In the genomic region with DNA sequence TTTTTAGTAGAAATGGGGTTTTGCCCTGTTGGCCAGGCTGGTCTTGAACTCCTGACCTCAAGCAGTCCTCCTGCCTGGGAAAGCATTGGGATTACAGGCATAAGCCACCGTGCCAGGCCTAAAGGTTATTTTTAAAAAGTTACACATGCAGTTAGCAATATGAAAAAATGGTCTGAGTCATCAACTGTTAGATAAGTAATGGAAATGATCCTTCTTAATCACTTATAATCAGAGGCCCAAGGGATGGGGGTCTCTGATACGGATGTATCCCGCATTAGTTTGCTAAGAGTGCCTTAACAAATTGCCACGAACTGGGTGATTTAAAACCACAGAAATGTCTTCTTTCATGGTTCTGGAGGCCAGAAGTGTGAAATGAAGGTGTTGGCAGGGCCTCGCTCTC, we compare ENCODE assay signal across 13 cellular contexts.
"Had no signal": no experiment of that assay in that cellular context is flagged by ENCODE, and none has a peak within 500 bp of the region (broad histone marks: within the 10 kb centered on the region; RNA-seq: fewer than 3 reads in every experiment).

No MANE protein-coding gene starts in this region.

- H3K36me3 ChIP-seq: neutrophil, thyroid gland had no signal

- DNase-seq: activated CD4-positive, CD25-positive, alpha-beta regulatory T cell treated with anti-CD3 and anti-CD28 coated beads, Interleukin-2, amount 50 U/mL, for 72 hours; activated naive CD4-positive, alpha-beta T cell treated with Interleukin-2 at 50 U/mL for 16 hours; aorta; foreskin melanocyte; head of caudate nucleus; left colon; naive thymus-derived CD4-positive, alpha-beta T cell; stimulated activated CD4-positive, alpha-beta T cell treated with anti-CD3 and anti-CD28 coated beads, Interleukin-15, amount 100 ng/mL, for 24 hours; stimulated activated CD4-positive, alpha-beta T cell treated with anti-CD3 and anti-CD28 coated beads, Interleukin-4, amount 100 ng/mL, for 1 hour; stimulated activated naive B cell treated with anti-CD40 and anti-IgM and Interleukin-4, amounts not matched to agents 10 μg/mL and 1 μg/mL and 100 μg/mL, for 72 hours; thyroid gland had no signal

- H3K27ac ChIP-seq: neutrophil, thyroid gland had no signal

- H3K4me1 ChIP-seq: thyroid gland had no signal

- H3K9me3 ChIP-seq: neutrophil, thyroid gland had no signal

- ATAC-seq: esophagus mucosa; left colon; naive thymus-derived CD4-positive, alpha-beta T cell; stimulated activated naive B cell treated with anti-CD40 and anti-IgM and Interleukin-4, amounts not matched to agents 10 μg/mL and 1 μg/mL and 100 μg/mL, for 72 hours had no signal

- H3K27me3 ChIP-seq: neutrophil, thyroid gland had no signal

- H3K4me3 ChIP-seq: thyroid gland had no signal
